ENCODE assay signal across 1 cellular context in the genomic region with DNA sequence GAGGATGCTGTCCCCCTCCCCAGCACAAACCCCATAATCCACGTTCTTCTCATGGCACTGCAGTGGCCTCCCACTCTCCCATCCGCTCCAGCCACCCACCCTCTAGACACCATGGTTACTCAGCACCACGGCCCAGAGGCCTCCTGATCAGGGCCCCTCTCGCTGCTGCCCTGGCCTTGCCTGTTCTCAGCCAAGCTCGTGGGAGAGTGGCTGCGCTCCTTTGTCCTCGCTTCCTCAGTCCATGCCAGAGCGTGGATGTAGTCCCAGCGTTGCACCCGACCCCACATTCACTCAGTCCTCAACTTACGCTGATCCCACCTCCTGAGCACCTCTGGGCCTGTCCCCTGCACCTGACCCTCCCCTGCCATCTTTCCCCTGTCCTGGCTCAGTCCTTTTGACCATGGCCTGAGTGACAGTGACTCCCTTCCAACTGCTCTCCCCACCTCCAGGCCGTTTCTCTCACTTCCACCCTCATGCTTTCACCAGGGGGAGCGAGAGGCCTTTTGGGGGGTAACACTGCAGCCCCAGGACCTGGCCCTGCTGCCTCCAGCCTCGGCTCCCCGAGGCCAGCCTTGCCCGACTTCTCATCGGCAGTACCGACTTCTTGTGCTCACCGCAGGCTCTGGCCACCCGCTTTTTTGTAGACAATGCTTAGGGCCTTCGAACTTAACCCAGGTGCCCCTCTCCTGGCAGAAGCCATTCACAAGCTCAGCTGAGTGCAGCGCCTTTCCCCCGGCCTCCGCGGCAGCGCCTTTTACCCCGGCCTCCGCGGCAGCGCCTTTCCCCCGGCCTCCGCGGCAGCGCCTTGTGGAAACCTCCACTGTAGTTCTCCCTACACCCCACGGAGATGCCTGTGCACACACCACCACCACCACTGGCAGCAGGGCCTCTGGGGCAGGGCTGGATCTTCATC.
TF ChIP-seq lines count a peak whose summit lies in the region.

No MANE protein-coding gene starts in this region.

TF ChIP-seq in GM12878, 131 proteins besides CTCF, POLR2A, EP300 and RAD21 (continued from another document):
- TF ChIP-seq, protein P1, sequence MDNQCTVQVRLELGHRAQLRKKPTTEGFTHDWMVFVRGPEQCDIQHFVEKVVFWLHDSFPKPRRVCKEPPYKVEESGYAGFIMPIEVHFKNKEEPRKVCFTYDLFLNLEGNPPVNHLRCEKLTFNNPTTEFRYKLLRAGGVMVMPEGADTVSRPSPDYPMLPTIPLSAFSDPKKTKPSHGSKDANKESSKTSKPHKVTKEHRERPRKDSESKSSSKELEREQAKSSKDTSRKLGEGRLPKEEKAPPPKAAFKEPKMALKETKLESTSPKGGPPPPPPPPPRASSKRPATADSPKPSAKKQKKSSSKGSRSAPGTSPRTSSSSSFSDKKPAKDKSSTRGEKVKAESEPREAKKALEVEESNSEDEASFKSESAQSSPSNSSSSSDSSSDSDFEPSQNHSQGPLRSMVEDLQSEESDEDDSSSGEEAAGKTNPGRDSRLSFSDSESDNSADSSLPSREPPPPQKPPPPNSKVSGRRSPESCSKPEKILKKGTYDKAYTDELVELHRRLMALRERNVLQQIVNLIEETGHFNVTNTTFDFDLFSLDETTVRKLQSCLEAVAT (IDR thresholded peaks at IDR 0.05), result no peak
- TF ChIP-seq BRCA1 (IDR thresholded peaks at IDR 0.05; ENCODE audit: low read depth, low read length) (no peak), ASH2L (IDR thresholded peaks at IDR 0.05; ENCODE audit: borderline replicate concordance, low read depth) (no peak), RUNX3 (IDR thresholded peaks at IDR 0.05; ENCODE audit: low read length) (no peak)
